Comparison of ENCODE assay signal across 24 cellular contexts in the genomic region with DNA sequence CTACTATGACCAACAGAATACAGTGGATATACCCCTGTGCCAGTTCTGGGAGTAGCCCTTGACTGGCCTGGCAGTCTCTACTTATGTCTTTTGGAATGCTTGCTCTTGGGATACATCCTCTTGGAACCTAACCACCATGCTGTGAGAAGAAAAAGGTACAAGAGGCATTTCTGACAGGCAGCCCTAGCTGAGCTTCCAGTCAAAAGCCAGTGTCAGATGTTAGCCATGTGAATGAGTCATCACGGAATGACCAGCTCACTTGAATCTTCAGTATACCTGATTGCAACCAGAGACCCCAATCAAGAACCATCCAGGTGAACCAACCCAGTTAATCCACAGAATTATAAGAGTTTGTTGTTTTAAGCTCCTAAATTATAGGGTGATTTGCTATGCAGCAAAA. TPM values are rescaled to one million over a fixed set of nuclear protein-coding genes. Genes with fewer than 3 reads are reported as not detected.
"Had no signal": no experiment of that assay in that cellular context is flagged by ENCODE, and none has a peak within 500 bp of the region (broad histone marks: within the 10 kb centered on the region; RNA-seq: fewer than 3 reads in every experiment).

No MANE protein-coding gene starts in this region.

- H3K4me2 ChIP-seq: hepatocyte, smooth muscle cell had no signal

- H3K27ac ChIP-seq: heart right ventricle, hepatocyte, left ventricle myocardium inferior, ovary, right lobe of liver, testis, thyroid gland, transverse colon, upper lobe of right lung had no signal

- ATAC-seq: heart right ventricle; mucosa of descending colon; naive thymus-derived CD4-positive, alpha-beta T cell; natural killer cell treated with Interleukin-12 subunit alpha and Interleukin-12 subunit beta and Interleukin-15 and Interleukin-18, amount 100 ng/mL, for 72 hours; right lobe of liver; stimulated activated memory B cell treated with anti-CD40 and anti-IgM and Interleukin-4, amounts not matched to agents 10 μg/mL and 1 μg/mL and 100 μg/mL, for 72 hours; stimulated activated naive CD8-positive, alpha-beta T cell treated with anti-CD3 and anti-CD28 coated beads, Interleukin-15, amount 100 ng/mL, for 72 hours; upper lobe of right lung had no signal

- H2AFZ ChIP-seq: hepatocyte had no signal

- H3K27me3 ChIP-seq: hepatocyte, ovary, right lobe of liver, testis, thyroid gland had no signal

- H3K4me3 ChIP-seq: heart right ventricle, hepatocyte, left ventricle myocardium inferior, lung, mucosa of descending colon, ovary, right lobe of liver, smooth muscle cell, testis, thyroid gland, transverse colon, upper lobe of right lung had no signal

- DNase-seq: heart right ventricle; kidney; left ventricle myocardium inferior; midbrain; mucosa of descending colon; naive thymus-derived CD4-positive, alpha-beta T cell; ovary; right lobe of liver; stimulated activated CD4-positive, alpha-beta T cell treated with anti-CD3 and anti-CD28 coated beads, Interleukin-1b, Interleukin-23, amount 100 ng/mL, for 48 hours; stimulated activated CD4-positive, alpha-beta T cell treated with anti-CD3 and anti-CD28 coated beads, Interleukin-2, amount 100 ng/mL, for 48 hours; stimulated activated CD4-positive, alpha-beta T cell treated with anti-CD3 and anti-CD28 coated beads, Interleukin-4, amount 100 ng/mL, for 4 hours; stimulated activated CD8-positive, alpha-beta memory T cell treated with anti-CD3 and anti-CD28 coated beads, Interleukin-4, amount 100 ng/mL, for 48 hours; stimulated activated naive CD4-positive, alpha-beta T cell treated with Interleukin-2 at 50 U/mL for 16 hours; stimulated activated naive CD8-positive, alpha-beta T cell treated with anti-CD3 and anti-CD28 coated beads, Interleukin-15, amount 100 ng/mL, for 72 hours; testis; transverse colon; upper lobe of right lung had no signal

- H3K9me3 ChIP-seq: ovary, testis, thyroid gland, transverse colon, upper lobe of right lung had no signal

- H3K4me1 ChIP-seq: right lobe of liver, upper lobe of right lung had no signal

- FAIRE-seq: kidney, urothelium cell line had no signal

- H3K36me3 ChIP-seq: heart right ventricle, left ventricle myocardium inferior, ovary, right lobe of liver, thyroid gland, transverse colon, upper lobe of right lung had no signal

RNA-seq across cellular contexts. Expression of a gene that starts 4.1 kb away (rescaled TPM):
- total RNA-seq: natural killer cell treated with Interleukin-12 subunit alpha and Interleukin-12 subunit beta and Interleukin-15 and Interleukin-18, amount 100 ng/mL, for 72 hours; right lobe of liver had no signal
- polyA plus RNA-seq: naive thymus-derived CD4-positive, alpha-beta T cell had no signal
